In the genomic region with DNA sequence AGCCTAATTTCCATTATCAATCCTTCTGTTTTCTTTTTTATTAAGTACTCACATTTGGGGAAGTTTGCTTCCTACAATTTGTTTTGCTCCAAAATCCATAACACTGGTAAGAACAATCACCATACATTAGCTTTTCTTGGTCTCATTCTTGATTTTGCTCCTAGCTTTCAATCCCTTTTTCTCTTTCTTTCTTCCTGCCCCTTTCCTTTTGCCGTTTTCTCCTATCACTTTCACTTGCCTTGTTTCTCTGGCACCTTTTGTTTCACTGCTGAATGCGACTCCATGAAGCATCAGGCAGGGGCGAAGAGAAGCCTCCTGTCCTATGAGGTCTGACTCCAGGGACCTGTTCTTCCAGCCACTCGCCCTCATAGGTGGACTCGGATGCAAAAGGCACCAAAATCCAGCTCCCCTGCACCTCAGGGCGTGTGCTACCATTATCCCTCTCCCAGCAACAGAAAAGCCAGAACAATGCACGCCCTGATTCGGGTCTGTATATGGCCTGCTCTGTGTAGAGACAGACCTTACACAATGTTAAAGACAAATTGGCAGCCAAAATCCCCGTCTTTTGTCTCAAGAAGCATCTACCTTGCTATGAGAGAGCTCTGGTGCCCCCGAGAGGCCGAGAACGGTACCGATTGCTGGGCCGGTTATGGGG, we compare ENCODE assay signal across 8 cellular contexts.
DNase-seq lines count a peak whose midpoint lies in the region; ATAC-seq and TF ChIP-seq lines count a peak whose summit lies in the region.

No MANE protein-coding gene starts in this region.

- DNase-seq in NCI-H187 (lab: John Stamatoyannopoulos, UW) (peak; percentile 38), NCI-H187 treated with DMSO at 0.1 percent for 48 hours (lab: John Stamatoyannopoulos, UW) (no peak), GM23248 (peak; percentile 79), MG63 (peak; percentile 61), RWPE1 (ENCODE audit: low spot score) (peak; percentile 57), dorsolateral prefrontal cortex (peak; percentile 63 to 88 (median 80)), right lobe of liver (peak; percentile 63 to 75 (median 66)), ureter (ENCODE audit: low spot score) (peak; percentile 69)

- H3K4me2 ChIP-seq in GM23248 (ENCODE audit: unreplicated experiment) = no peak overlapping the region

- intact Hi-C loops in dorsolateral prefrontal cortex (cut with DNase I) = loop anchor here (1.0 to 10.0 kb wide), 4 partner anchors 708 to 906 kb away; a partner anchor contains a TSS
- intact Hi-C loops in right lobe of liver (cut with DNase I) = loop anchor here (10.0 kb wide), 1 partner anchor 709 kb away; a partner anchor contains a TSS

- no peaks in the 10 kb centered on the region for H3F3A ChIP-seq in GM23248 (ENCODE audit: insufficient read depth)

- H3K27ac ChIP-seq in GM23248 (no peak overlapping the region), RWPE1 (no peak overlapping the region), dorsolateral prefrontal cortex (peak overlapping the region in 3 of 59 donors; percentile 22 to 51 (median 29)), right lobe of liver (no peak overlapping the region)

- H3K36me3 ChIP-seq in GM23248 (ENCODE audit: low read depth) (no peaks in the 10 kb centered on the region), MG63 (no peaks in the 10 kb centered on the region), right lobe of liver (no peaks in the 10 kb centered on the region)

- H3K4me1 ChIP-seq in GM23248 (ENCODE audit: insufficient read depth) (no peaks in the 10 kb centered on the region), right lobe of liver (no peaks in the 10 kb centered on the region)

- in situ Hi-C loops in GM23248 (cut with MboI) = loop anchor here (25.0 kb wide), 2 partner anchors 534 to 891 kb away; no protein-coding TSS in a partner anchor

- no peaks in the 10 kb centered on the region for H3K9me2 ChIP-seq in GM23248 (ENCODE audit: insufficient read depth)

- no peaks in the 10 kb centered on the region for H4K20me1 ChIP-seq in GM23248 (ENCODE audit: insufficient read depth)

- no peak overlapping the region for H3K4me3 ChIP-seq in GM23248
- no peak overlapping the region for H3K4me3 ChIP-seq in MG63
- H3K4me3 ChIP-seq in dorsolateral prefrontal cortex = peak overlapping the region in 45 of 59 donors; percentile 4 to 61 (median 34)
- H3K4me3 ChIP-seq in right lobe of liver = no peak overlapping the region

- peak; percentile 88 to 90 (median 90) for ATAC-seq in right lobe of liver

- H3K79me2 ChIP-seq in GM23248 (ENCODE audit: insufficient read depth) = no peaks in the 10 kb centered on the region

- 11 to 14% methylated on average over 14 of the region's 14 CpGs for WGBS in GM23248 (ENCODE audit: low coverage in 1 of 2, low lambda C conversion rate in 2 of 2, missing lambda C conversion rate in 2 of 2), 2 experiments
- WGBS in right lobe of liver (ENCODE audit: insufficient coverage, low coverage, low lambda C conversion rate, missing lambda C conversion rate) = 10% methylated on average over 9 of the region's 14 CpGs

- TF ChIP-seq CTCF in RWPE1 (conservative IDR thresholded peaks at IDR 0.05; ENCODE audit: low read depth) (peak; percentile 46; the same call in 1 of the 2 replicates), dorsolateral prefrontal cortex (IDR thresholded peaks at IDR 0.05 in 54 of 56, conservative IDR thresholded peaks at IDR 0.05 in 2 of 56; ENCODE audit: low read depth in 1 of 56, partially characterized antibody in 56 of 56) (peak; percentile 14 to 80 (median 68)), right lobe of liver (IDR thresholded peaks at IDR 0.05) (peak; percentile 52 to 65 (median 62))

- H3K9me3 ChIP-seq in GM23248 (ENCODE audit: low read depth) = no peaks in the 10 kb centered on the region
- no peaks in the 10 kb centered on the region; the same call in 1 of the 2 replicates for H3K9me3 ChIP-seq in MG63
- H3K9me3 ChIP-seq in right lobe of liver = no peaks in the 10 kb centered on the region

- H3K27me3 ChIP-seq in GM23248 (replicated peaks; ENCODE audit: insufficient read depth) = peaks cover 18% of the 10 kb centered on the region
- H3K27me3 ChIP-seq in MG63 = peaks cover 7% of the 10 kb centered on the region
- H3K27me3 ChIP-seq in dorsolateral prefrontal cortex = peaks cover 0 to 8% (median 0%) of the 10 kb centered on the region in 45 donors
- H3K27me3 ChIP-seq in right lobe of liver = no peaks in the 10 kb centered on the region

- H2AFZ ChIP-seq in GM23248 = 0 out of 2 replicates have a peak overlapping the region, but pooled peaks have one; percentile 27

- CTCF ChIA-PET in RWPE1 (lab: Yijun Ruan, JAX) = interaction anchor here (0.5 to 1.6 kb wide), 13 partner anchors 26 to 1184 kb away, joined by 3 to 11 read pairs (median 4); a partner anchor contains a TSS

- no peak overlapping the region for H3K9ac ChIP-seq in GM23248

- POLR2A ChIA-PET in RWPE1 (lab: Yijun Ruan, JAX; ENCODE audit: low non-redundant PET) = no interaction called here

- TF ChIP-seq POLR2A in right lobe of liver (IDR thresholded peaks at IDR 0.05) = no peak

Comparison
In these comparisons a context has a peak if more than half of its experiments do, and no peak if none do; other contexts are left out.
1. H3K4me3 ChIP-seq: peak in dorsolateral prefrontal cortex (45 of 59); none in GM23248 (single experiment), MG63 (single experiment) and right lobe of liver (0 of 3).
2. Peak in every context shown above with its lines, with median percentiles within 50 percentile points of each other: CTCF ChIP-seq.